8 cellular contexts compared by ENCODE assay signal in genomic region chr14:106116356-106116930, GRCh38.
A peak's percentile ranks its signal among the peaks of the same experiment; 100 is the strongest.
DNase-seq lines count a peak whose midpoint lies in the region; ATAC-seq, FAIRE-seq and TF ChIP-seq lines count a peak whose summit lies in the region.
"Not testable (repeated sequence)": the region's sequence is repeated elsewhere in the genome, so short reads cannot be mapped to it uniquely, and the experiment has no call there.

No MANE protein-coding gene starts in this region.

- H3K4me2 ChIP-seq in BLaER1 treated with 17β-estradiol and CSF1 and Interleukin-3, amounts not matched to agents 10 nM and 100 nM = peak overlapping the region in 10 of 11 experiments; percentile 14 to 69 (median 51); a peak in 14 of 22 replicates
- H3K4me2 ChIP-seq in HepG2 (ENCODE audit: low read depth, low read length) = not testable (repeated sequence)

- DNase-seq in NCI-H69 (lab: John Stamatoyannopoulos, UW) = peak; percentile 15
- peak; percentile 25 to 30 for DNase-seq in activated CD4-positive, alpha-beta T cell treated with anti-CD3 and anti-CD28 coated beads for 4 hours
- DNase-seq in activated T-cell treated with anti-CD3 and anti-CD28 coated beads, Interleukin-2, amount 50 U/mL, for 1 hour = peak; percentile 57
- DNase-seq in activated naive CD8-positive, alpha-beta T cell treated with anti-CD3 and anti-CD28 coated beads for 36 hours = peak; percentile 22
- DNase-seq in HepG2 (ENCODE audit: low spot score) = not testable (repeated sequence)
- peak; percentile 8 to 17 for DNase-seq in stimulated activated CD8-positive, alpha-beta memory T cell treated with anti-CD3 and anti-CD28 coated beads, Interleukin-15, amount 100 ng/mL, for 48 hours (ENCODE audit: low read depth in 2 of 2)

- not testable (repeated sequence) for H3K9me3 Mint-ChIP-seq in activated naive CD8-positive, alpha-beta T cell treated with anti-CD3 and anti-CD28 coated beads for 36 hours

- H3K36me3 Mint-ChIP-seq in activated naive CD8-positive, alpha-beta T cell treated with anti-CD3 and anti-CD28 coated beads for 36 hours = not testable (repeated sequence)

- intact Hi-C loops in HepG2 (cut with micrococcal nuclease; ENCODE audit: unreplicated experiment) = not testable (repeated sequence)

- not testable (repeated sequence) for H3K9ac ChIP-seq in BLaER1 treated with 17β-estradiol and CSF1 and Interleukin-3, amounts not matched to agents 10 nM and 100 nM; HepG2 (ENCODE audit: insufficient read depth, low read depth, low read length)

- H2AFZ ChIP-seq in HepG2 (ENCODE audit: low read length) = not testable (repeated sequence)

- peak; percentile 53 for TF ChIP-seq CTCF in GM12874 (IDR thresholded peaks at IDR 0.05; ENCODE audit: insufficient read depth, low read depth, low read length)
- peak; percentile 37 for TF ChIP-seq CTCF in HepG2 (CRISPR knock-in tag; IDR thresholded peaks at IDR 0.05)

- H3K27me3 ChIP-seq in BLaER1 treated with 17β-estradiol and CSF1 and Interleukin-3, amounts not matched to agents 10 nM and 100 nM; HepG2 (ENCODE audit: control insufficient read depth in 1 of 2, insufficient read depth in 2 of 2, low read length in 2 of 2): not testable (repeated sequence)

- not testable (repeated sequence) for TF ChIP-seq EP300 in HepG2 (IDR thresholded peaks at IDR 0.05; ENCODE audit: low read depth in 2 of 2, low read length in 2 of 2); HepG2 (CRISPR knock-in tag; IDR thresholded peaks at IDR 0.05; ENCODE audit: borderline replicate concordance)

- not testable (repeated sequence) for H3K27ac Mint-ChIP-seq in activated naive CD8-positive, alpha-beta T cell treated with anti-CD3 and anti-CD28 coated beads for 36 hours

- not testable (repeated sequence) for H3K9me3 ChIP-seq in BLaER1 treated with 17β-estradiol and CSF1 and Interleukin-3, amounts not matched to agents 10 nM and 100 nM (replicated peaks in 1 of 11); HepG2 (ENCODE audit: low read length)

- not testable (repeated sequence) for TF ChIP-seq RAD21 in HepG2 (CRISPR knock-in tag; IDR thresholded peaks at IDR 0.05)

- 16% methylated on average over 4 of the region's 10 CpGs for WGBS in HepG2 (ENCODE audit: low lambda C conversion rate)

- CTCF ChIA-PET in HepG2 (lab: Yijun Ruan, JAX; ENCODE audit: low intra/inter-chr PET ratio, low total read pairs) = not testable (repeated sequence)

- H3K79me2 ChIP-seq in HepG2 (ENCODE audit: insufficient read depth, low read length) = not testable (repeated sequence)

- H3K4me1 ChIP-seq in BLaER1 treated with 17β-estradiol and CSF1 and Interleukin-3, amounts not matched to agents 10 nM and 100 nM = peaks cover 0 to 54% (median 32%) of the 10 kb centered on the region in 10 experiments; a peak in 15 of 20 replicates
- not testable (repeated sequence) for H3K4me1 ChIP-seq in HepG2 (ENCODE audit: insufficient read depth, low read length)

- not testable (repeated sequence) for ATAC-seq in HepG2

- FAIRE-seq in HepG2 (lab: Jason Lieb, UNC) = not testable (repeated sequence)

- not testable (repeated sequence) for BruUV-seq in HepG2 (replicated peaks; lab: Mats Ljungman, UMichigan)

- H3K27ac ChIP-seq in BLaER1 treated with 17β-estradiol and CSF1 and Interleukin-3, amounts not matched to agents 10 nM and 100 nM = peak overlapping the region in 1 of 11 experiments; percentile 58; a peak in 2 of 22 replicates
- not testable (repeated sequence) for H3K27ac ChIP-seq in HepG2 (ENCODE audit: extremely low read length, insufficient read depth, low read length)

- in situ Hi-C loops in HepG2 (cut with HindIII; ENCODE audit: extremely low pct_ligation_motif_present, low pct_unique_long_range_greater_than_20kb) = not testable (repeated sequence)

- not testable (repeated sequence) for TF ChIP-seq POLR2A in HepG2 (IDR thresholded peaks at IDR 0.05; ENCODE audit: insufficient read depth in 1 of 2, low read depth in 2 of 2, low read length in 2 of 2)

- peaks cover 38% of the 10 kb centered on the region for H3K27me3 Mint-ChIP-seq in activated naive CD8-positive, alpha-beta T cell treated with anti-CD3 and anti-CD28 coated beads for 36 hours

- H3K4me3 Mint-ChIP-seq in activated naive CD8-positive, alpha-beta T cell treated with anti-CD3 and anti-CD28 coated beads for 36 hours = not testable (repeated sequence)

- not testable (repeated sequence) for H4K20me1 ChIP-seq in BLaER1 treated with 17β-estradiol and CSF1 and Interleukin-3, amounts not matched to agents 10 nM and 100 nM; HepG2 (ENCODE audit: insufficient read depth, low read length)

- H3K4me3 ChIP-seq in BLaER1 treated with 17β-estradiol and CSF1 and Interleukin-3, amounts not matched to agents 10 nM and 100 nM; HepG2 (replicated peaks in 1 of 3; ENCODE audit: insufficient read depth in 1 of 3, low read depth in 2 of 3, low read length in 3 of 3): not testable (repeated sequence)

- peaks cover 16% of the 10 kb centered on the region for H3K4me1 Mint-ChIP-seq in activated naive CD8-positive, alpha-beta T cell treated with anti-CD3 and anti-CD28 coated beads for 36 hours

- not testable (repeated sequence) for H3K36me3 ChIP-seq in BLaER1 treated with 17β-estradiol and CSF1 and Interleukin-3, amounts not matched to agents 10 nM and 100 nM; HepG2 (replicated peaks in 1 of 2; ENCODE audit: control insufficient read depth in 1 of 2, insufficient read depth in 2 of 2, low read length in 2 of 2)

- POLR2A ChIA-PET in HepG2 (lab: Yijun Ruan, JAX) = not testable (repeated sequence)
